24 cellular contexts compared by ENCODE assay signal in the genomic region with DNA sequence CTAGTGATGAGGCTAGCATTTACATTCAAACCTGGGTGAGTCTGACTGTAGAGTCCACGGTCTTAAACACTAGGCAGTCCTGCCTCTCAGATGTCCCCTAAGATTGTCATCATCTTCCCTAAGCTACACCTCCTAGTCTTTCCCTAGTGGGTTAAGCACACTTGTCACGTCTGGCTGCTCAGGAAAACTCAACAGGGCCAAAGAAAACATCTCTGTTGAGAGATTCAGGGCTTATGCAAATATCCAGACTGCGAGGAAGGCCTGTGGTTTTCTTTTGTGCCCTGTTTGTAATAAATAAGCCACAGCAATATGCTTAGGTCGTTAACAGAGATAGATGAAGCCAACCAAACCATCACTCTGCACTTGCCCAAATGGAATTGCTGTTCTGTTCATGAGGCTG.
DNase-seq lines count a peak whose midpoint lies in the region; ATAC-seq, FAIRE-seq and TF ChIP-seq lines count a peak whose summit lies in the region.
"Had no signal": no experiment of that assay in that cellular context is flagged by ENCODE, and none has a peak within 500 bp of the region (broad histone marks: within the 10 kb centered on the region; RNA-seq: fewer than 3 reads in every experiment).

No MANE protein-coding gene starts in this region.

- peak overlapping the region; percentile 26 to 74 (median 62); a peak in 21 of 22 replicates for H3K4me2 ChIP-seq in BLaER1 treated with 17β-estradiol and CSF1 and Interleukin-3, amounts not matched to agents 10 nM and 100 nM
- H3K4me2 ChIP-seq in H1 (ENCODE audit: insufficient read depth in 1 of 2, low read depth in 2 of 2, low read length in 2 of 2) = 0 out of 4 replicates have a peak overlapping the region, but pooled peaks of 1 of the 2 experiments have one; percentile 24

- H3K9ac ChIP-seq in BLaER1 treated with 17β-estradiol and CSF1 and Interleukin-3, amounts not matched to agents 10 nM and 100 nM = no peak overlapping the region
- H3K9ac ChIP-seq in H1 (replicated peaks in 1 of 4; ENCODE audit: extremely low read depth in 1 of 4, low read depth in 3 of 4, low read length in 3 of 4) = no peak overlapping the region

- no peak overlapping the region for H3K27ac ChIP-seq in BLaER1 treated with 17β-estradiol and CSF1 and Interleukin-3, amounts not matched to agents 10 nM and 100 nM
- no peak overlapping the region for H3K27ac ChIP-seq in H1 (ENCODE audit: low read depth, low read length)
- H3K27ac ChIP-seq in CD4-positive, alpha-beta memory T cell (ENCODE audit: low read depth, low read length) = no peak overlapping the region
- H3K27ac ChIP-seq: ascending aorta, HL-60 had no signal

- DNase-seq in NCI-H2029 (lab: John Stamatoyannopoulos, UW) (peak; percentile 60), H1 (ENCODE audit: low read depth in 1 of 2, low spot score in 2 of 2) (no peak), COR-L47 (lab: John Stamatoyannopoulos, UW) (no peak), T-helper 2 cell (no peak)
- DNase-seq in CD4-positive, alpha-beta memory T cell = no peak
- DNase-seq in activated naive CD4-positive, alpha-beta T cell (lab: John Stamatoyannopoulos, UW) = no peak
- DNase-seq: activated CD4-positive, alpha-beta T cell treated with anti-CD3 and anti-CD28 coated beads for 1 hour; activated gamma-delta T cell treated with Interleukin-2 at 50 U/mL for 16 hours; CD8-positive, alpha-beta memory T cell; dermis blood vessel endothelial cell; glutamatergic neuron; naive thymus-derived CD8-positive, alpha-beta T cell; NCI-H2171 treated with DMSO at 0.1 percent for 48 hours; stimulated activated naive CD4-positive, alpha-beta T cell treated with Interleukin-2 at 50 U/mL for 16 hours had no signal

- H3K27ac Mint-ChIP-seq in CD4-positive, alpha-beta memory T cell = no peak overlapping the region
- H3K27ac Mint-ChIP-seq: CD8-positive, alpha-beta memory T cell; naive thymus-derived CD8-positive, alpha-beta T cell; T-helper 1 cell treated with Interleukin-12 subunit alpha and Interleukin-12 subunit beta and Interleukin-4 antibody, amounts not matched to agents 30 μg/mL and 1 μg/mL, for 36 hours had no signal

- no peak overlapping the region for H3K4ac ChIP-seq in H1 (replicated peaks; ENCODE audit: insufficient read length, low read depth, low read length)

- H3K27me3 Mint-ChIP-seq in CD4-positive, alpha-beta memory T cell = no peaks in the 10 kb centered on the region
- H3K27me3 Mint-ChIP-seq: CD8-positive, alpha-beta memory T cell; naive thymus-derived CD8-positive, alpha-beta T cell had no signal

- no peaks in the 10 kb centered on the region for H4K20me1 ChIP-seq in BLaER1 treated with 17β-estradiol and CSF1 and Interleukin-3, amounts not matched to agents 10 nM and 100 nM
- H4K20me1 ChIP-seq in H1 (replicated peaks in 1 of 2; ENCODE audit: control insufficient read depth in 1 of 2, insufficient read depth in 2 of 2, low read length in 2 of 2) = no peaks in the 10 kb centered on the region

- H3K14ac ChIP-seq in H1 (ENCODE audit: insufficient read length) = no peak overlapping the region

- 85% methylated on average over 4 of the region's 4 CpGs; no CpG with 5 or more reads in 1 of the 2 experiments for WGBS in H1 (ENCODE audit: extremely low coverage in 1 of 2, insufficient coverage in 1 of 2, insufficient read length in 1 of 2, insufficient replicate concordance in 2 of 2, low coverage in 1 of 2, low lambda C conversion rate in 2 of 2, missing lambda C conversion rate in 1 of 2), 2 experiments

- no peak overlapping the region for H2BK15ac ChIP-seq in H1 (ENCODE audit: low read length)

- no peak overlapping the region for H2BK5ac ChIP-seq in H1 (ENCODE audit: low read depth, low read length)

- FAIRE-seq in H1 (lab: Jason Lieb, UNC) = no peak
- FAIRE-seq: G401.6, GM12891 had no signal

- H3K9me3 ChIP-seq in BLaER1 treated with 17β-estradiol and CSF1 and Interleukin-3, amounts not matched to agents 10 nM and 100 nM (replicated peaks in 1 of 11) = no peaks in the 10 kb centered on the region
- no peaks in the 10 kb centered on the region for H3K9me3 ChIP-seq in H1 (ENCODE audit: insufficient read depth in 2 of 2, low read depth in 1 of 2, low read length in 1 of 2)
- no peaks in the 10 kb centered on the region for H3K9me3 ChIP-seq in CD4-positive, alpha-beta memory T cell (ENCODE audit: control insufficient read depth in 1 of 2, low read length in 2 of 2)
- H3K9me3 ChIP-seq: ascending aorta had no signal

- no peak overlapping the region for H3K23ac ChIP-seq in H1 (ENCODE audit: insufficient read length)

- peaks cover 0 to 23% (median 7%) of the 10 kb centered on the region in 8 donors for H3K9me3 Mint-ChIP-seq in CD4-positive, alpha-beta memory T cell
- H3K9me3 Mint-ChIP-seq: T-helper 1 cell treated with Interleukin-12 subunit alpha and Interleukin-12 subunit beta and Interleukin-4 antibody, amounts not matched to agents 30 μg/mL and 1 μg/mL, for 36 hours had no signal

- H3K79me1 ChIP-seq in H1 (ENCODE audit: low read depth, low read length) = no peaks in the 10 kb centered on the region

- H3K36me3 ChIP-seq in BLaER1 treated with 17β-estradiol and CSF1 and Interleukin-3, amounts not matched to agents 10 nM and 100 nM = no peaks in the 10 kb centered on the region
- H3K36me3 ChIP-seq in H1 (ENCODE audit: control insufficient read depth in 2 of 4, insufficient read depth in 4 of 4, low read length in 3 of 4) = no peaks in the 10 kb centered on the region
- H3K36me3 ChIP-seq in CD4-positive, alpha-beta memory T cell (ENCODE audit: insufficient read depth, low read length) = no peaks in the 10 kb centered on the region
- H3K36me3 ChIP-seq: ascending aorta had no signal

- no peak overlapping the region for H3K18ac ChIP-seq in H1 (ENCODE audit: extremely low read depth, low read length)

- no peaks in the 10 kb centered on the region for H3K36me3 Mint-ChIP-seq in CD4-positive, alpha-beta memory T cell
- H3K36me3 Mint-ChIP-seq: CD8-positive, alpha-beta memory T cell; naive thymus-derived CD8-positive, alpha-beta T cell had no signal

- H3K4me1 ChIP-seq in BLaER1 treated with 17β-estradiol and CSF1 and Interleukin-3, amounts not matched to agents 10 nM and 100 nM = peaks cover 9 to 20% (median 13%) of the 10 kb centered on the region in 10 experiments; a peak in 19 of 20 replicates
- peaks cover 0 to 5% (median 3%) of the 10 kb centered on the region in 4 experiments; a peak in 3 of 7 replicates for H3K4me1 ChIP-seq in H1 (replicated peaks in 1 of 4; ENCODE audit: control insufficient read depth in 3 of 4, insufficient read depth in 4 of 4, low read length in 3 of 4)
- no peaks in the 10 kb centered on the region for H3K4me1 ChIP-seq in CD4-positive, alpha-beta memory T cell (ENCODE audit: insufficient read depth, low read length)
- H3K4me1 ChIP-seq: ascending aorta had no signal

- no peak overlapping the region for H3K4me3 ChIP-seq in BLaER1 treated with 17β-estradiol and CSF1 and Interleukin-3, amounts not matched to agents 10 nM and 100 nM
- no peak overlapping the region for H3K4me3 ChIP-seq in H1 (ENCODE audit: extremely low read depth in 1 of 4, insufficient read depth in 2 of 4, low read depth in 3 of 4, low read length in 4 of 4)
- H3K4me3 ChIP-seq in CD4-positive, alpha-beta memory T cell (ENCODE audit: low read length in 2 of 2) = no peak overlapping the region
- H3K4me3 ChIP-seq: ascending aorta, lung had no signal

- no peak overlapping the region for H3K4me3 Mint-ChIP-seq in CD4-positive, alpha-beta memory T cell
- H3K4me3 Mint-ChIP-seq: CD8-positive, alpha-beta memory T cell; naive thymus-derived CD8-positive, alpha-beta T cell; T-helper 1 cell treated with Interleukin-12 subunit alpha and Interleukin-12 subunit beta and Interleukin-4 antibody, amounts not matched to agents 30 μg/mL and 1 μg/mL, for 36 hours had no signal

- H4K8ac ChIP-seq in H1 (ENCODE audit: extremely low read depth, insufficient read depth, low read length) = no peak overlapping the region

- no peaks in the 10 kb centered on the region for H3K4me1 Mint-ChIP-seq in CD4-positive, alpha-beta memory T cell
- H3K4me1 Mint-ChIP-seq: CD8-positive, alpha-beta memory T cell; naive thymus-derived CD8-positive, alpha-beta T cell had no signal

- peak; percentile 75 for ATAC-seq in GM19023 (IDR thresholded peaks at IDR 0.05; ENCODE audit: unreplicated experiment)
- ATAC-seq: esophagus mucosa; naive thymus-derived CD8-positive, alpha-beta T cell; Right ventricle myocardium inferior had no signal

- H2BK120ac ChIP-seq in H1 (replicated peaks; ENCODE audit: low read depth, low read length) = no peak overlapping the region

- no peak overlapping the region for H4K5ac ChIP-seq in H1 (ENCODE audit: insufficient read length, low read depth, low read length)

- H3K27me3 ChIP-seq in BLaER1 treated with 17β-estradiol and CSF1 and Interleukin-3, amounts not matched to agents 10 nM and 100 nM = no peaks in the 10 kb centered on the region
- no peaks in the 10 kb centered on the region for H3K27me3 ChIP-seq in H1 (replicated peaks in 1 of 4; ENCODE audit: control insufficient read depth in 3 of 4, extremely low read depth in 1 of 4, insufficient read depth in 3 of 4, low read length in 3 of 4)
- no peaks in the 10 kb centered on the region for H3K27me3 ChIP-seq in CD4-positive, alpha-beta memory T cell (ENCODE audit: insufficient read depth, low read length)
- H3K27me3 ChIP-seq: ascending aorta had no signal

- TF ChIP-seq CTCF in H1 (IDR thresholded peaks at IDR 0.05; ENCODE audit: control extremely low read depth in 1 of 3, insufficient read depth in 1 of 3, low read depth in 1 of 3, low read length in 3 of 3) = no peak

- no peak overlapping the region for H4K91ac ChIP-seq in H1 (replicated peaks; ENCODE audit: insufficient read length, low read length)

- H3K79me2 ChIP-seq in H1 (ENCODE audit: control insufficient read depth in 1 of 2, insufficient read depth in 2 of 2, low read length in 2 of 2) = no peaks in the 10 kb centered on the region

- H2BK12ac ChIP-seq in H1 (ENCODE audit: low read depth, low read length) = no peak overlapping the region

- H2BK20ac ChIP-seq in H1 (ENCODE audit: low read length) = peak overlapping the region; percentile 35; the same call in 1 of the 2 replicates

- no peak for TF ChIP-seq EP300 in H1 (IDR thresholded peaks at IDR 0.05; ENCODE audit: borderline replicate concordance in 1 of 2, low read depth in 2 of 2, low read length in 2 of 2)

- no peak overlapping the region for H2AK5ac ChIP-seq in H1 (ENCODE audit: low read depth, low read length)

- no peak overlapping the region for H3K56ac ChIP-seq in H1 (replicated peaks; ENCODE audit: insufficient read length, low read depth, low read length)

- TF ChIP-seq RAD21 in H1 (IDR thresholded peaks at IDR 0.05 in 1 of 2, conservative IDR thresholded peaks at IDR 0.05 in 1 of 2; ENCODE audit: low read depth in 2 of 2, low read length in 2 of 2) = no peak

- CTCF ChIA-PET in H1 (lab: Charles Lee; ENCODE audit: partially characterized antibody) = interaction anchor here (1.2 kb wide), 1 partner anchor 9 kb away, joined by 3 read pairs; no protein-coding TSS in a partner anchor
- CTCF ChIA-PET in CD4-positive, alpha-beta memory T cell (lab: Charles Lee; ENCODE audit: partially characterized antibody) = no interaction called here

- intact Hi-C loops in CD4-positive, alpha-beta memory T cell (cut with micrococcal nuclease) = no loop called here

- no peak for TF ChIP-seq POLR2A in H1 (IDR thresholded peaks at IDR 0.05; ENCODE audit: control extremely low read depth in 1 of 2, low read depth in 2 of 2, low read length in 2 of 2)

- H2AFZ ChIP-seq in H1 (ENCODE audit: low read length) = peak overlapping the region; percentile 84; the same call in 1 of the 2 replicates

- H3K23me2 ChIP-seq in H1 (ENCODE audit: low read depth, low read length) = no peaks in the 10 kb centered on the region

- POLR2A ChIA-PET in H1 (lab: Charles Lee; ENCODE audit: partially characterized antibody) = no interaction called here
- POLR2A ChIA-PET in CD4-positive, alpha-beta memory T cell (lab: Charles Lee; ENCODE audit: partially characterized antibody) = no interaction called here
